Comparison of ENCODE assay signal across 8 cellular contexts in the genomic region with DNA sequence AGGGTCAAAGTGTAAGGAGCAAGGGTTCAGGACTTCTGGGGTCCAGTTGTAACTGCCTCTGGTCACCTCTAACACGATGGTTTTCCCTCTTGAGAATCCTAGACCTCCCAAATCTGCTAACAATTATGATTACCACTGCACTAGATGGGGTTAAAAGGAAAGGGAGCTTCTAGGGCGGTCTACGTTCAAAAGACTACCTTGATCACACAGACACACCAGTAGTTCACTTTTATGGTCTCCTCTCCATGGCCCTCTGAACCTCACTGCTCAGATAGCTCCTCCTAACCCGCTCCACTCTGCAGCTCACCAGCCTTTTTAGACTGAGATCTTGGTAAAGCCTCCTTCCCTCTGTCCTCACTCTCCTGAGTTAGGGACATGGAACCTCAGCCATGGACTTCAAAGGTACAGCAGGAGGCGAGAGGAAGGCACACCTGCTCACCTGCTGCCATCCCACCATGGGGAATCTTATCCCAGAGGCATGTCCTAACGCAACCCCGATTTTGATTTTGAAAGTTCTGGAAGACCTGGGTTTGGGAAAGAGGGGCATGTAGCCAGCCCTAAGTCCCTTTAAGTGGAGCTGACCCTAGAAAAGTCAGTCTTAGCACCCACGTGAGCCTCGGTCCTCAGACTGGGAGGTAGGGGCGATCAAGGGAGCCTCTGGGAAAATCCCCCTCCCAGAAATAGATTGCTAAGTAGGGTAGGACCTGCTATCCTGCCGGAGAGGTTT. TPM values are rescaled to one million over a fixed set of nuclear protein-coding genes. Genes with fewer than 3 reads are reported as not detected.
A peak's percentile ranks its signal among the peaks of the same experiment; 100 is the strongest.
DNase-seq lines count a peak whose midpoint lies in the region; ATAC-seq, FAIRE-seq and TF ChIP-seq lines count a peak whose summit lies in the region.

No MANE protein-coding gene starts in this region.

- peaks cover 29% of the 10 kb centered on the region for H3K4me1 Mint-ChIP-seq in activated naive CD4-positive, alpha-beta T cell treated with anti-CD3 and anti-CD28 coated beads, Interleukin-2, amount 50 U/mL, for 24 hours
- H3K4me1 Mint-ChIP-seq in memory B cell, result peaks cover 9% of the 10 kb centered on the region

- H3K4me3 Mint-ChIP-seq in activated naive CD4-positive, alpha-beta T cell treated with anti-CD3 and anti-CD28 coated beads, Interleukin-2, amount 50 U/mL, for 24 hours, result peak overlapping the region; percentile 83
- peak overlapping the region; percentile 82 for H3K4me3 Mint-ChIP-seq in memory B cell

- intact Hi-C loops in upper lobe of right lung (cut with DNase I), result no loop called here

- H3K36me3 Mint-ChIP-seq in activated naive CD4-positive, alpha-beta T cell treated with anti-CD3 and anti-CD28 coated beads, Interleukin-2, amount 50 U/mL, for 24 hours, result peaks cover 1% of the 10 kb centered on the region
- H3K36me3 Mint-ChIP-seq in memory B cell, result no peaks in the 10 kb centered on the region

- ATAC-seq in memory B cell (ENCODE audit: low read depth) (no peak), upper lobe of right lung (no peak), HG03108 (IDR thresholded peaks at IDR 0.05; ENCODE audit: unreplicated experiment) (no peak)

- H3K9me3 ChIP-seq in upper lobe of right lung, result no peaks in the 10 kb centered on the region

- peaks cover 9% of the 10 kb centered on the region for H3K36me3 ChIP-seq in upper lobe of right lung

- in situ Hi-C loops in astrocyte of the cerebellum (cut with HindIII; ENCODE audit: low sequenced_read_pairs), result no loop called here

- peak overlapping the region; percentile 15 for H3K4me3 ChIP-seq in astrocyte of the cerebellum (ENCODE audit: low read depth, low read length)
- H3K4me3 ChIP-seq in upper lobe of right lung, result peak overlapping the region; percentile 51

- no peaks in the 10 kb centered on the region for H3K27me3 Mint-ChIP-seq in activated naive CD4-positive, alpha-beta T cell treated with anti-CD3 and anti-CD28 coated beads, Interleukin-2, amount 50 U/mL, for 24 hours
- H3K27me3 Mint-ChIP-seq in memory B cell, result peaks cover 5% of the 10 kb centered on the region

- no peak for TF ChIP-seq CTCF in astrocyte of the cerebellum (IDR thresholded peaks at IDR 0.05; ENCODE audit: low read depth, low read length, missing control alignments)
- no peak for TF ChIP-seq CTCF in upper lobe of right lung (IDR thresholded peaks at IDR 0.05)

- H3K27ac ChIP-seq in upper lobe of right lung, result peak overlapping the region; percentile 65

- no peaks in the 10 kb centered on the region for H3K9me3 Mint-ChIP-seq in activated naive CD4-positive, alpha-beta T cell treated with anti-CD3 and anti-CD28 coated beads, Interleukin-2, amount 50 U/mL, for 24 hours
- H3K9me3 Mint-ChIP-seq in memory B cell, result no peaks in the 10 kb centered on the region

- peak overlapping the region; percentile 74 for H3K27ac Mint-ChIP-seq in activated naive CD4-positive, alpha-beta T cell treated with anti-CD3 and anti-CD28 coated beads, Interleukin-2, amount 50 U/mL, for 24 hours
- peak overlapping the region; percentile 82 for H3K27ac Mint-ChIP-seq in memory B cell

- H3K4me1 ChIP-seq in upper lobe of right lung, result peaks cover 27% of the 10 kb centered on the region

- FAIRE-seq in urothelium cell line (lab: Jason Lieb, UNC), result no peak

- no peak for DNase-seq in activated naive CD4-positive, alpha-beta T cell treated with Interleukin-2 at 50 U/mL for 16 hours
- DNase-seq in astrocyte of the cerebellum (ENCODE audit: low read depth) (no peak), memory B cell (ENCODE audit: low spot score in 2 of 2) (no peak), upper lobe of right lung (no peak), urothelium cell line (ENCODE audit: low spot score) (no peak), epidermal melanocyte (ENCODE audit: insufficient read length, low spot score) (no peak)

- H3K27me3 ChIP-seq in upper lobe of right lung, result no peaks in the 10 kb centered on the region

RNA-seq across cellular contexts. Expression of gene ZNF219, which starts 1.4 kb away (rescaled TPM):
- total RNA-seq in upper lobe of right lung, result 52.8 TPM

RNA-seq across cellular contexts. Expression of gene TMEM253, which starts 3.8 kb away (rescaled TPM):
- total RNA-seq in upper lobe of right lung, result 0.67 TPM

RNA-seq across cellular contexts. Expression of gene ARHGEF40, which starts 26.9 kb away (rescaled TPM):
- total RNA-seq in upper lobe of right lung, result 39.2 TPM

RNA-seq across cellular contexts. Expression of gene RNASE8, which starts 39.4 kb away (rescaled TPM):
- not detected for total RNA-seq in upper lobe of right lung

RNA-seq across cellular contexts. Expression of gene RNASE7, which starts 54.9 kb away (rescaled TPM):
- not detected for total RNA-seq in upper lobe of right lung
